24 cellular contexts compared by ENCODE assay signal in genomic region chr17:43875476-43876147, GRCh38. TPM values are rescaled to one million over a fixed set of nuclear protein-coding genes. Genes with fewer than 3 reads are reported as not detected.
"Had no signal": no experiment of that assay in that cellular context is flagged by ENCODE, and none has a peak within 500 bp of the region (broad histone marks: within the 10 kb centered on the region; RNA-seq: fewer than 3 reads in every experiment).

No MANE protein-coding gene starts in this region.

- H3K9me3 ChIP-seq: colonic mucosa, esophagus muscularis mucosa, thyroid gland had no signal

- H3K4me1 Mint-ChIP-seq: activated CD4-positive, alpha-beta T cell treated with anti-CD3 and anti-CD28 coated beads for 36 hours; activated CD8-positive, alpha-beta memory T cell treated with anti-CD3 and anti-CD28 coated beads, Interleukin-2, amount 10 ng/mL, durations not matched to agents 7 days and 5 days; activated naive CD4-positive, alpha-beta T cell treated with anti-CD3 and anti-CD28 coated beads, Interleukin-2, amount 10 ng/mL, durations not matched to agents 7 days and 5 days had no signal

- H3K36me3 ChIP-seq: colonic mucosa, thyroid gland, WERI-Rb-1 had no signal

- H3K4me3 ChIP-seq: colonic mucosa, esophagus muscularis mucosa, lung, thyroid gland had no signal

- H3K9me3 Mint-ChIP-seq: activated CD4-positive, alpha-beta memory T cell treated with anti-CD3 and anti-CD28 coated beads for 36 hours; activated naive CD4-positive, alpha-beta T cell treated with anti-CD3 and anti-CD28 coated beads, Interleukin-2, amount 10 ng/mL, durations not matched to agents 7 days and 5 days; activated T-helper 2 cell treated with anti-CD3 and anti-CD28 coated beads, Interferon-gamma antibody, Interleukin-2, Interleukin-4, amounts not matched to agents 10 μg/mL and 5 μg/mL and 100 μg/mL, durations not matched to agents 14 hours and 24 hours and 36 hours had no signal

- FAIRE-seq: small intestine, urothelium cell line had no signal

- ATAC-seq: activated CD4-positive, alpha-beta T cell treated with anti-CD3 and anti-CD28 coated beads for 36 hours; activated CD8-positive, alpha-beta memory T cell treated with anti-CD3 and anti-CD28 coated beads, Interleukin-2, amount 10 ng/mL, durations not matched to agents 7 days and 5 days; SK-N-SH treated with all-trans-retinoic acid at 6 μM for 48 hours had no signal

- H3K36me3 Mint-ChIP-seq: activated CD4-positive, alpha-beta memory T cell treated with anti-CD3 and anti-CD28 coated beads for 36 hours; activated CD8-positive, alpha-beta memory T cell treated with anti-CD3 and anti-CD28 coated beads, Interleukin-2, amount 10 ng/mL, durations not matched to agents 7 days and 5 days; activated naive CD4-positive, alpha-beta T cell treated with anti-CD3 and anti-CD28 coated beads, Interleukin-2, amount 10 ng/mL, durations not matched to agents 7 days and 5 days had no signal

- H3K27me3 ChIP-seq: colonic mucosa, esophagus muscularis mucosa, thyroid gland had no signal

- H3K27ac Mint-ChIP-seq: activated CD4-positive, alpha-beta memory T cell treated with anti-CD3 and anti-CD28 coated beads for 36 hours; activated CD4-positive, alpha-beta T cell treated with anti-CD3 and anti-CD28 coated beads for 36 hours; activated CD8-positive, alpha-beta memory T cell treated with anti-CD3 and anti-CD28 coated beads, Interleukin-2, amount 10 ng/mL, durations not matched to agents 7 days and 5 days; activated naive CD4-positive, alpha-beta T cell treated with anti-CD3 and anti-CD28 coated beads, Interleukin-2, amount 10 ng/mL, durations not matched to agents 7 days and 5 days; activated T-helper 2 cell treated with anti-CD3 and anti-CD28 coated beads, Interferon-gamma antibody, Interleukin-2, Interleukin-4, amounts not matched to agents 10 μg/mL and 5 μg/mL and 100 μg/mL, durations not matched to agents 14 hours and 24 hours and 36 hours had no signal

- H3K4me3 Mint-ChIP-seq: activated CD4-positive, alpha-beta memory T cell treated with anti-CD3 and anti-CD28 coated beads for 36 hours; activated CD4-positive, alpha-beta T cell treated with anti-CD3 and anti-CD28 coated beads for 36 hours; activated CD8-positive, alpha-beta memory T cell treated with anti-CD3 and anti-CD28 coated beads, Interleukin-2, amount 10 ng/mL, durations not matched to agents 7 days and 5 days; activated naive CD4-positive, alpha-beta T cell treated with anti-CD3 and anti-CD28 coated beads, Interleukin-2, amount 10 ng/mL, durations not matched to agents 7 days and 5 days had no signal

- H3K27ac ChIP-seq: colonic mucosa, esophagus muscularis mucosa, parathyroid adenoma, thyroid gland, WERI-Rb-1 had no signal

- DNase-seq: activated CD4-positive, alpha-beta memory T cell treated with anti-CD3 and anti-CD28 coated beads for 36 hours; activated CD4-positive, alpha-beta T cell treated with anti-CD3 and anti-CD28 coated beads for 36 hours; activated CD8-positive, alpha-beta memory T cell treated with anti-CD3 and anti-CD28 coated beads, Interleukin-2, amount 10 ng/mL, durations not matched to agents 7 days and 5 days; activated naive CD4-positive, alpha-beta T cell treated with anti-CD3 and anti-CD28 coated beads, Interleukin-2, amount 10 ng/mL, durations not matched to agents 7 days and 5 days; activated T-cell treated with anti-CD3 and anti-CD28 coated beads, Interleukin-2, amount 50 U/mL, for 1 hour; amniotic stem cell; central memory CD4-positive, alpha-beta T cell; colonic mucosa; midbrain; retina; small intestine; T-helper 1 cell; T1000; thyroid gland; WERI-Rb-1 had no signal

- H2AFZ ChIP-seq: parathyroid adenoma had no signal

- H3K9ac ChIP-seq: parathyroid adenoma had no signal

RNA-seq across cellular contexts. Expression of gene CD300LG, which starts 28.6 kb away (rescaled TPM):
- total RNA-seq: activated CD4-positive, alpha-beta memory T cell treated with anti-CD3 and anti-CD28 coated beads for 36 hours; activated CD4-positive, alpha-beta T cell treated with anti-CD3 and anti-CD28 coated beads for 36 hours; activated CD8-positive, alpha-beta memory T cell treated with anti-CD3 and anti-CD28 coated beads, Interleukin-2, amount 10 ng/mL, durations not matched to agents 7 days and 5 days; activated T-helper 2 cell treated with anti-CD3 and anti-CD28 coated beads, Interferon-gamma antibody, Interleukin-2, Interleukin-4, amounts not matched to agents 10 μg/mL and 5 μg/mL and 100 μg/mL, durations not matched to agents 14 hours and 24 hours and 36 hours; fibroblast of villous mesenchyme; glomerular endothelial cell; myocyte had no signal

RNA-seq across cellular contexts. Expression of gene MPP3, which starts 42.7 kb away (rescaled TPM):
- total RNA-seq: activated CD8-positive, alpha-beta memory T cell treated with anti-CD3 and anti-CD28 coated beads, Interleukin-2, amount 10 ng/mL, durations not matched to agents 7 days and 5 days had no signal
